In genomic region chr20:1392693-1393506, GRCh38 we compare ENCODE assay signal across 8 cellular contexts. TPM values are rescaled to one million over a fixed set of nuclear protein-coding genes. Genes with fewer than 3 reads are reported as not detected.
DNase-seq lines count a peak whose midpoint lies in the region; ATAC-seq lines count a peak whose summit lies in the region.

Gene FKBP1A, minus strand, starts transcription at chr20:1393054. Its CDS starts 56 bp downstream, at chr20:1392998.

- no peaks in the 10 kb centered on the region for H3K36me3 ChIP-seq in endocrine pancreas (ENCODE audit: control insufficient read depth, insufficient read depth, low read length)

- DNase-seq in COLO829 (ENCODE audit: low spot score) (peak; percentile 90), HUDEP-2 (lab: John Stamatoyannopoulos, UW; ENCODE audit: unreplicated experiment in 76 of 76) (peak in 74 of 76 experiments; percentile 32 to 93 (median 80)), NOMO-1 treated with dmso at 0.1 percent for 144 hours (lab: John Stamatoyannopoulos, UW; ENCODE audit: unreplicated experiment) (peak; percentile 85), mesenteric fat pad (ENCODE audit: low spot score) (peak; percentile 97)
- peak; percentile 67 to 90 (median 78) for DNase-seq in activated CD8-positive, alpha-beta memory T cell treated with anti-CD3 and anti-CD28 coated beads for 48 hours (ENCODE audit: low read depth in 2 of 3, low spot score in 2 of 3)
- peak; percentile 83 for DNase-seq in stimulated activated CD8-positive, alpha-beta memory T cell treated with anti-CD3 and anti-CD28 coated beads, Interleukin-15, amount 100 ng/mL, for 24 hours (ENCODE audit: low read depth)

- no peaks in the 10 kb centered on the region for H3K9me3 ChIP-seq in endocrine pancreas (ENCODE audit: control insufficient read depth, low read length)

- ATAC-seq in GM21390 (IDR thresholded peaks at IDR 0.05; ENCODE audit: unreplicated experiment): peak; percentile 89

- peaks cover 4% of the 10 kb centered on the region for H3K4me1 ChIP-seq in endocrine pancreas (ENCODE audit: control insufficient read depth, insufficient read depth, low read length)

- peaks cover 2% of the 10 kb centered on the region for H3K27me3 ChIP-seq in endocrine pancreas (ENCODE audit: control insufficient read depth, insufficient read depth, low read length)

- peak within 1 kb of the TSS; percentile 63 for H3K4me3 ChIP-seq in endocrine pancreas (ENCODE audit: control insufficient read depth, insufficient read depth, low read length)

- H3K9ac ChIP-seq in endocrine pancreas (ENCODE audit: control insufficient read depth, insufficient read depth, low read length): peak within 1 kb of the TSS; percentile 73

RNA-seq across cellular contexts. Expression of gene FKBP1A, which starts in this region (rescaled TPM):
- 384 TPM for total RNA-seq in mesenteric fat pad

Comparison
In these comparisons a context has a peak if more than half of its experiments do, and no peak if none do; other contexts are left out.
1. Peak in every context shown above with its lines: DNase-seq, ATAC-seq and H3K4me3 ChIP-seq.